Comparison of ENCODE assay signal across 20 cellular contexts in the genomic region with DNA sequence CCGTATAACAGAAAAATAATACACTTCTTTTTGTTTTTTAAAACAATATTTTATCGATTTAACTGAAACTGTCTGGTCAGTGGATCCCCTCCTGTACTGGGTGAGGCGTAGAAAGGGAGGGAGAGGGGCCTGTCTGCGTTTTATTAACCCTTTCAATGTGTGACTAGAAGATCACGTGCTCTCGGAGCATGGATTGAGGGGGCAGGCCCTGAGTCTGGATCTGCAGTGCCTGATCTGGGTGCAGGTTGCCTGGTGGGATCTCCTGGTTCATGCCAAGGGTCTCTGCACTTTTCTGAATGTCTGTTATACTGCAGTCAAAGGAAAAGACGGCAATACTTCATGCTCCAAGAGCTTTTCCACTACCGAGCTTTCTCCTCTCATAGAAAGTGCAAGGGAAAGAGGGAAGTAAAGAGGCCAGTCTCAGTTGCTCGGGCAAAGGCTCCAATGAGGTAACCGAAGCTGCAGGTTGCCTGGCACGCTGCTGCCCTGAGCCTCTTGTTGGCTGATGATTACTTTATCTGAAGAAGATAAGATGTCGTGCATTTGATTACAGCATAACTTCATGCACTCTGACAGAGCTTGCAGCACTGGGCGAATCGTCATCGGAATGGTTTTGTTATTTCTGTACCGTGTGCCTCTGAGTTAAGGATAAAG.
"Had no signal": no experiment of that assay in that cellular context is flagged by ENCODE, and none has a peak within 500 bp of the region (broad histone marks: within the 10 kb centered on the region; RNA-seq: fewer than 3 reads in every experiment).

No MANE protein-coding gene starts in this region.

- ATAC-seq: esophagus mucosa; gastroesophageal sphincter; heart left ventricle; left ventricle myocardium superior; stimulated activated naive CD8-positive, alpha-beta T cell treated with anti-CD3 and anti-CD28 coated beads, Interleukin-15, Interleukin-2, amounts not matched to agents 100 U/mL and 50 U/mL, for 24 hours; T-helper 17 cell had no signal

- H3K9me3 Mint-ChIP-seq: activated T-cell treated with anti-CD3 and anti-CD28 coated beads, Interleukin-2, amount 50 U/mL, for 24 hours; memory B cell had no signal

- H3K36me3 Mint-ChIP-seq: memory B cell, naive B cell had no signal

- H3K4me3 Mint-ChIP-seq: activated T-cell treated with anti-CD3 and anti-CD28 coated beads, Interleukin-2, amount 50 U/mL, for 24 hours; memory B cell; naive B cell; T-helper 17 cell had no signal

- DNase-seq: activated CD4-positive, alpha-beta T cell treated with anti-CD3 and anti-CD28 coated beads for 1 hour; activated CD4-positive, alpha-beta T cell treated with anti-CD3 and anti-CD28 coated beads, Interleukin-2, amount 50 U/mL, for 48 hours; activated effector memory CD4-positive, alpha-beta T cell treated with anti-CD3 and anti-CD28 coated beads, Interleukin-2, amount 50 U/mL, for 16 hours; activated naive CD4-positive, alpha-beta T cell treated with anti-CD3 and anti-CD28 coated beads, Interleukin-2, amount 50 U/mL, for 16 hours; activated T-cell treated with anti-CD3 and anti-CD28 coated beads, Interleukin-2, amount 50 U/mL, for 24 hours; cerebellar nuclear complex; cortex of kidney; effector CD4-positive, alpha-beta T cell; heart left ventricle; left ventricle myocardium superior; naive B cell; posterior cingulate gyrus; stimulated activated naive CD8-positive, alpha-beta T cell treated with anti-CD3 and anti-CD28 coated beads, Interleukin-15, Interleukin-2, amounts not matched to agents 100 U/mL and 50 U/mL, for 24 hours; substantia nigra; T-helper 17 cell; tibial artery; uterus had no signal

- H3K4me1 Mint-ChIP-seq: memory B cell, naive B cell had no signal

- H3K27ac Mint-ChIP-seq: activated T-cell treated with anti-CD3 and anti-CD28 coated beads, Interleukin-2, amount 50 U/mL, for 24 hours; memory B cell; naive B cell; T-helper 17 cell had no signal

- H3K4me3 ChIP-seq: gastroesophageal sphincter, heart left ventricle, tibial artery, uterus had no signal
